30 cellular contexts compared by ENCODE assay signal in the genomic region with DNA sequence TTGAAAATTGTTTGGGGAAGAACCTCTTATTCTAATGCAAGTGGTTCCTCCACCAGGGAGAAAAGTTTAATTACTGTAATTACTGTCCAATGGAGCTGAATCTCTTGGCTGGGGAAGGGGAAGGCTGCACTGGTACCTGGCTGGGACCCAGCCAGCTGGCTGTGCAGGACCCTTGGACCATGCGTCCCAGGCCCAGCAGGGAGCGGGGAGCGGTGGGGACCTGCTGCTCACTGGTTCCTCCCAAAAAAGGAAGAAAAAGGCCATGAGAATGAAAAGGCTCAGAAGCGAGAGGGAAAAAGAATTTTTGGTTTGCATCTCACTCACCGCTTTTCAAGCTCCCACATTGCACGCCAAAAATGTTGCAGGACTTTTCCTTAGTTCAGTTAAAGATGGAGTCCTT.
DNase-seq lines count a peak whose midpoint lies in the region; ATAC-seq and TF ChIP-seq lines count a peak whose summit lies in the region.
"Had no signal": no experiment of that assay in that cellular context is flagged by ENCODE, and none has a peak within 500 bp of the region (broad histone marks: within the 10 kb centered on the region; RNA-seq: fewer than 3 reads in every experiment).

No MANE protein-coding gene starts in this region.

- ATAC-seq in Right ventricle myocardium inferior, result no peak
- no peak for ATAC-seq in left ventricle myocardium superior
- ATAC-seq: A549; CD8-positive, alpha-beta T cell had no signal

- no peaks in the 10 kb centered on the region for H3K9me3 ChIP-seq in BE2C
- H3K9me3 ChIP-seq: A549, BLaER1, Caco-2 had no signal

- no peaks in the 10 kb centered on the region for H3K4me1 Mint-ChIP-seq in chondrocyte (ENCODE audit: low read depth)
- H3K4me1 Mint-ChIP-seq: B cell; CD14-positive monocyte; CD4-positive, alpha-beta memory T cell; CD4-positive, CD25-positive, alpha-beta regulatory T cell; CD8-positive, alpha-beta memory T cell had no signal

- H3K27me3 ChIP-seq in BE2C, result no peaks in the 10 kb centered on the region

- peaks cover 6% of the 10 kb centered on the region for H3K9me3 Mint-ChIP-seq in chondrocyte (ENCODE audit: low read depth)
- H3K9me3 Mint-ChIP-seq: CD4-positive, alpha-beta T cell had no signal

- H3K27ac Mint-ChIP-seq in chondrocyte (ENCODE audit: unreplicated experiment), result no peak overlapping the region
- H3K27ac Mint-ChIP-seq: B cell; CD14-positive monocyte; CD4-positive, alpha-beta memory T cell; CD4-positive, alpha-beta T cell; CD4-positive, CD25-positive, alpha-beta regulatory T cell; CD8-positive, alpha-beta memory T cell; CD8-positive, alpha-beta T cell had no signal

- H3K4me3 Mint-ChIP-seq in chondrocyte (ENCODE audit: unreplicated experiment), result no peak overlapping the region
- H3K4me3 Mint-ChIP-seq: B cell; CD14-positive monocyte; CD4-positive, alpha-beta memory T cell; CD4-positive, alpha-beta T cell; CD4-positive, CD25-positive, alpha-beta regulatory T cell; CD8-positive, alpha-beta memory T cell; CD8-positive, alpha-beta T cell had no signal

- no peaks in the 10 kb centered on the region for H3K36me3 ChIP-seq in BE2C
- H3K36me3 ChIP-seq: BLaER1; BLaER1 treated with 17β-estradiol and CSF1 and Interleukin-3, amounts not matched to agents 10 nM and 100 nM had no signal

- peak; percentile 11 for DNase-seq in Right ventricle myocardium inferior (ENCODE audit: missing footprints)
- DNase-seq in left ventricle myocardium superior, result no peak
- peak; percentile 12 for DNase-seq in BE2C
- peak; percentile 10 for DNase-seq in ELF-1 (ENCODE audit: low read depth, low spot score)
- DNase-seq in chondrocyte (ENCODE audit: low spot score), result no peak
- no peak for DNase-seq in NCI-H2171 (lab: John Stamatoyannopoulos, UW)
- DNase-seq: 8988T; ACHN; AML-193; C1 segment of cervical spinal cord; Caco-2; Calu3; CD4-positive, alpha-beta memory T cell; CD4-positive, alpha-beta T cell; CD4-positive, CD25-positive, alpha-beta regulatory T cell; CD8-positive, alpha-beta memory T cell; CD8-positive, alpha-beta T cell; COR-L47; DMS 273 treated with DMSO at 0.1 percent for 48 hours; DMS153; DMS53; DMS79; DMS79 treated with DMSO at 0.1 percent for 48 hours; DND-41; EL had no signal

- no peaks in the 10 kb centered on the region; the same call in 1 of the 2 replicates for H3K4me1 ChIP-seq in BE2C
- H3K4me1 ChIP-seq: A549; BLaER1; BLaER1 treated with 17β-estradiol and CSF1 and Interleukin-3, amounts not matched to agents 10 nM and 100 nM; Caco-2 had no signal

- H3K27me3 Mint-ChIP-seq in chondrocyte (ENCODE audit: low read depth), result peaks cover 2% of the 10 kb centered on the region
- H3K27me3 Mint-ChIP-seq: B cell; CD4-positive, alpha-beta memory T cell; CD4-positive, alpha-beta T cell; CD4-positive, CD25-positive, alpha-beta regulatory T cell; CD8-positive, alpha-beta memory T cell had no signal

- intact Hi-C loops in Right ventricle myocardium inferior (cut with DNase I) (no loop called here), left ventricle myocardium superior (cut with micrococcal nuclease) (no loop called here)

- H3K4me3 ChIP-seq in BE2C (ENCODE audit: low read depth, low read length), result no peak overlapping the region
- H3K4me3 ChIP-seq: A549; BLaER1; BLaER1 treated with 17β-estradiol and CSF1 and Interleukin-3, amounts not matched to agents 10 nM and 100 nM had no signal

- TF ChIP-seq CTCF in BE2C (IDR thresholded peaks at IDR 0.05; ENCODE audit: low read depth, low read length) (no peak), chondrocyte (IDR thresholded peaks at IDR 0.05) (no peak)

- no peaks in the 10 kb centered on the region for H3K36me3 Mint-ChIP-seq in chondrocyte (ENCODE audit: low read depth)
- H3K36me3 Mint-ChIP-seq: CD14-positive monocyte; CD4-positive, alpha-beta memory T cell; CD4-positive, CD25-positive, alpha-beta regulatory T cell; CD8-positive, alpha-beta memory T cell; CD8-positive, alpha-beta T cell had no signal

Comparison
In these comparisons a context has a peak if more than half of its experiments do, and no peak if none do; other contexts are left out.
1. DNase-seq: peak in Right ventricle myocardium inferior (single experiment), BE2C (single experiment) and ELF-1 (single experiment); none in left ventricle myocardium superior (single experiment), chondrocyte (single experiment) and NCI-H2171 (single experiment).